11 cellular contexts compared by ENCODE assay signal in the genomic region with DNA sequence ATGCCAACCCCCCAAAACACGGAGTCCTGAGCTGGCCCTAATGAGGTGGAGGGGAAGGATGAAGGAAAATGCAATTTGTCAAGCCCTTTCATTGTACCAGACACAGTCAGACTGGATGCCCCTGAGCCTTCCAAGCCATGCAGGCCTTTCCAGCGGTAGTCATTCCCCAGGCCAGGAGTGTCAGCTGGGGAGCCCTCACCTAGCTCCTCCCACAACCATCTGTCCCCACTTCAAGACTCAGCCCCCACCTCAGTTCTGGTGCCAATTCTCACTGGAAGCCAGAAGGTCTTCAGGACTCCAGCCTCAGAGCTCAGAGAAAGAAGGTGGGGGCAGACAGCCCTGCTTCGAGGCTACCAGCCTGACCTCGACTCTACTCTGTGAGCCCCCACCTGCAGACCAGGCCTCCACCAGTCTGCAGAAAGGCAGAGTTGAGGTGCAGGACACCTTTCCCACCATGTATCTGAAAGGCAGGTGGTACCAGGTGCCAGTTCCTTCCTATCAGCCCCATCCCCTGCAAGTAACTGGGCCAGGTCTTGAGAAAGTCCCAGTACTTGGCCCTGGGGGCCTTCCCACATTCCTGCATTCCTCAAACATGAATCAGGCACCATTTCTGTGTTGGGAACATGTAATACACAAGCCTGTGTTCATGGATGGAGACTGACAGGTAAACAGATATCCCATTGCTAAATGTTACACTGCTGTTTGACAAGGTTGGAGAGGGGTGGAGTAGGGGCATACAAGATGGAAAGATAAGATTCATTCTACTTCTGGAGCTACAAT.
DNase-seq lines count a peak whose midpoint lies in the region; ATAC-seq and TF ChIP-seq lines count a peak whose summit lies in the region.
"Had no signal": no experiment of that assay in that cellular context is flagged by ENCODE, and none has a peak within 500 bp of the region (broad histone marks: within the 10 kb centered on the region; RNA-seq: fewer than 3 reads in every experiment).

No MANE protein-coding gene starts in this region.

- WGBS in esophagus, 2 donors: 57 to 82% methylated on average over 4 of the region's 4 CpGs

- H3K9me3 ChIP-seq in NT2/D1 (ENCODE audit: insufficient read depth, low read length): no peaks in the 10 kb centered on the region
- no peaks in the 10 kb centered on the region for H3K9me3 ChIP-seq in esophagus (ENCODE audit: control insufficient read depth in 2 of 2, insufficient read depth in 1 of 2, low read depth in 1 of 2, low read length in 1 of 2)
- H3K9me3 ChIP-seq in vagina: no peaks in the 10 kb centered on the region

- intact Hi-C loops in vagina (cut with DNase I): no loop called here

- no peak for ATAC-seq in HG03354 (IDR thresholded peaks at IDR 0.05; ENCODE audit: poor library complexity, severe bottlenecking, unreplicated experiment)

- H3K36me3 ChIP-seq in NT2/D1 (ENCODE audit: insufficient read depth, insufficient read length, low read length): peaks cover under 1% of the 10 kb centered on the region
- H3K36me3 ChIP-seq in esophagus (ENCODE audit: control insufficient read depth in 2 of 2, insufficient read depth in 2 of 2, low read length in 1 of 2): no peaks in the 10 kb centered on the region
- H3K36me3 ChIP-seq in vagina: no peaks in the 10 kb centered on the region

- peaks cover 27% of the 10 kb centered on the region for H3K4me1 ChIP-seq in NT2/D1 (ENCODE audit: insufficient read depth, insufficient read length)
- peaks cover 4 to 28% of the 10 kb centered on the region in 2 donors for H3K4me1 ChIP-seq in esophagus (ENCODE audit: control insufficient read depth in 2 of 2, insufficient read depth in 2 of 2, low read length in 1 of 2)
- peaks cover 23% of the 10 kb centered on the region for H3K4me1 ChIP-seq in vagina

- H3K27me3 ChIP-seq in NT2/D1 (ENCODE audit: insufficient read depth, insufficient read length) (peaks cover 19% of the 10 kb centered on the region), esophagus (ENCODE audit: control insufficient read depth in 1 of 2, insufficient read depth in 2 of 2, low read length in 2 of 2) (no peaks in the 10 kb centered on the region), vagina (no peaks in the 10 kb centered on the region)

- H3K4me3 ChIP-seq in NT2/D1 (ENCODE audit: insufficient read length, low read depth): no peak overlapping the region
- H3K4me3 ChIP-seq in esophagus (ENCODE audit: low read depth in 1 of 2, low read length in 2 of 2): no peak overlapping the region
- H3K4me3 ChIP-seq in retinal pigment epithelial cell (ENCODE audit: low read length): no peak overlapping the region
- no peak overlapping the region for H3K4me3 ChIP-seq in vagina

- H3K27ac ChIP-seq in esophagus (ENCODE audit: low read depth in 2 of 2, low read length in 1 of 2) (peak overlapping the region; percentile 4 to 37), vagina (no peak overlapping the region)
- H3K27ac ChIP-seq: 22Rv1 had no signal

- no peak for TF ChIP-seq CTCF in retinal pigment epithelial cell (conservative IDR thresholded peaks at IDR 0.05; ENCODE audit: low read depth, low read length)
- no peak for TF ChIP-seq CTCF in vagina (IDR thresholded peaks at IDR 0.05)

- DNase-seq in DMS53 (lab: John Stamatoyannopoulos, UW) (peak; percentile 41), DMS53 treated with DMSO at 0.1 percent for 48 hours (lab: John Stamatoyannopoulos, UW; ENCODE audit: unreplicated experiment) (no peak), NT2/D1 (ENCODE audit: low read depth, low spot score) (peak; percentile 63), retinal pigment epithelial cell (ENCODE audit: low read depth) (peak; percentile 81), SKM-1 treated with dmso at 0.1 percent for 144 hours (lab: John Stamatoyannopoulos, UW; ENCODE audit: unreplicated experiment) (no peak), vagina (ENCODE audit: extremely low spot score in 2 of 2) (no peak)
- DNase-seq: activated CD4-positive, alpha-beta T cell treated with anti-CD3 and anti-CD28 coated beads, Interleukin-2, amount 50 U/mL, for 48 hours; Kasumi-1 had no signal

- H3K9ac ChIP-seq in NT2/D1 (ENCODE audit: insufficient read length, low read depth): no peak overlapping the region

- TF ChIP-seq POLR2A in vagina (IDR thresholded peaks at IDR 0.05): no peak

Comparison
In these comparisons a context has a peak if more than half of its experiments do, and no peak if none do; other contexts are left out.
1. DNase-seq: peak in DMS53 (single experiment), NT2/D1 (single experiment) and retinal pigment epithelial cell (single experiment); none in DMS53 treated with DMSO at 0.1 percent for 48 hours (single experiment), SKM-1 treated with dmso at 0.1 percent for 144 hours (single experiment) and vagina (0 of 2).